ENCODE assay signal across 20 cellular contexts in the genomic region with DNA sequence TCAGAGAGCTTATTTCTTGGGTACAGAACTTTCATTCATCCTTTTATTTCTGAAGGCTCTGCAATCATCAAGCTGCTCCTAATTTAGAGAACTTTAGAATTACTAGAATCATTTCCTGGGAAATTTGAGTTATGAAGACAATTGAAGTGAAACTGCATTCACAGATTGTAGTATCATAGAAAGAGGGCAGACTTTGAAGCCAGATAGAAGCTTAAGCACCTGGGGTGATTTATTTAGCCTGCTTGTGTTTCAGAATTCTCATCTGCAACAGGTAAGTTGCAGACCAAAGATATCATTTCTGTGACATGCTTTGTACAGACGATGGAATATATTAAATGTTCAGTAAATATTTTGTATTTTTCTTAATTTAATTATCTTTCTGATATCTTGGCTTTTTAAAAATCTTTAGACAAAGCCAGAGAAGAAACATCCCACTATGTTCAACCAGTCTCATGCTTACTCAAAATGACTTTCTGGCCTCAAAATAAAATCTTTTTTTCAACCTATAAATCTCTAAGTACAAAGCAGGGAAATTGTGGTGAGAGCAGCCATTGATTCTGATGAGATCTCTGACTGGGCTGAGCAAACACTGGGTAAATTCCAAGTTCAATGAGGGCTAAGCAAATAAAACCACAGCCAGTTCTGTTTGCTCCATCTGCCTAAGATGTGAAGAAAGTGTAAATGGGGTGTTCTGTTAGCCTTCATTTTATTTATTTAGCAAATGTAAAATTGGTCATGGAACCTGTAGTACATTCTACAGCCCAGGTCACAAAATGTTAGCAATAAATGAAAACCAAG.
A peak's percentile ranks its signal among the peaks of the same experiment; 100 is the strongest.
DNase-seq lines count a peak whose midpoint lies in the region; ATAC-seq and TF ChIP-seq lines count a peak whose summit lies in the region.
"Had no signal": no experiment of that assay in that cellular context is flagged by ENCODE, and none has a peak within 500 bp of the region (broad histone marks: within the 10 kb centered on the region; RNA-seq: fewer than 3 reads in every experiment).

No MANE protein-coding gene starts in this region.

- no peaks in the 10 kb centered on the region for H3K36me3 ChIP-seq in body of pancreas (replicated peaks in 1 of 2; ENCODE audit: insufficient read depth in 1 of 2, low read depth in 2 of 2)
- H3K36me3 ChIP-seq: BE2C had no signal

- H3K27me3 ChIP-seq in body of pancreas: no peaks in the 10 kb centered on the region
- H3K27me3 ChIP-seq: BE2C had no signal

- 6 to 7% methylated on average over 1 of the region's 1 CpG for WGBS in body of pancreas, 2 donors

- H3K4me1 ChIP-seq in body of pancreas: no peaks in the 10 kb centered on the region
- H3K4me1 ChIP-seq: BE2C had no signal

- TF ChIP-seq CTCF in body of pancreas (IDR thresholded peaks at IDR 0.05): no peak

- H3K9me3 ChIP-seq in body of pancreas: no peaks in the 10 kb centered on the region
- H3K9me3 ChIP-seq: BE2C had no signal

- H3K4me3 ChIP-seq in body of pancreas: no peak overlapping the region
- H3K4me3 ChIP-seq: PC-9 had no signal

- intact Hi-C loops in body of pancreas (cut with DNase I): no loop called here

- DNase-seq in NCI-H1417 (lab: John Stamatoyannopoulos, UW) (peak in 2 of 3 experiments; percentile 29 to 73), NCI-H1417 treated with DMSO at 0.1 percent for 48 hours (lab: John Stamatoyannopoulos, UW) (no peak), NCI-H446 treated with DMSO at 0.1 percent for 48 hours (lab: John Stamatoyannopoulos, UW) (peak; percentile 79), body of pancreas (peak in 2 of 4 donors; percentile 5 to 20), mucosa of gallbladder (ENCODE audit: low spot score) (peak; percentile 10), DMS79 treated with DMSO at 0.1 percent for 48 hours (lab: John Stamatoyannopoulos, UW) (no peak), A172 (ENCODE audit: low spot score) (no peak)
- DNase-seq: BE2C; Calu3; CD4-positive, alpha-beta T cell; DMS79; GOT3; Kasumi-1; NCI-H1436; NCI-H2029 treated with DMSO at 0.1 percent for 48 hours; NCI-H2171 treated with DMSO at 0.1 percent for 48 hours; NCI-H510A treated with DMSO at 0.1 percent for 48 hours; PC-9 had no signal

- no peak overlapping the region for H3K27ac ChIP-seq in body of pancreas
- H3K27ac ChIP-seq: 22Rv1, PC-9 had no signal

- ATAC-seq in body of pancreas (peak; percentile 45), HG03442 (IDR thresholded peaks at IDR 0.05; ENCODE audit: unreplicated experiment) (no peak)

- TF ChIP-seq POLR2A in body of pancreas (IDR thresholded peaks at IDR 0.05): no peak

Comparison
In these comparisons a context has a peak if more than half of its experiments do, and no peak if none do; other contexts are left out.
1. DNase-seq: peak in NCI-H1417 (2 of 3), NCI-H446 treated with DMSO at 0.1 percent for 48 hours (single experiment) and mucosa of gallbladder (single experiment); none in NCI-H1417 treated with DMSO at 0.1 percent for 48 hours (single experiment), DMS79 treated with DMSO at 0.1 percent for 48 hours (single experiment) and A172 (single experiment).